7 cellular contexts compared by ENCODE assay signal in genomic region chr14:93185333-93185688, GRCh38. TPM values are rescaled to one million over a fixed set of nuclear protein-coding genes. Genes with fewer than 3 reads are reported as not detected.
DNase-seq lines count a peak whose midpoint lies in the region; ATAC-seq and TF ChIP-seq lines count a peak whose summit lies in the region.

No MANE protein-coding gene starts in this region.

- POLR2A ChIA-PET in OCI-LY7 (lab: Charles Lee): interaction anchor here (0.6 to 3.5 kb wide), 6 partner anchors 10 to 730 kb away, joined by 3 to 17 read pairs (median 4); partner anchors contain the start of genes GON7 and UBR7

- H3K27me3 ChIP-seq in ovary: no peaks in the 10 kb centered on the region

- H3K4me1 ChIP-seq in OCI-LY7 (ENCODE audit: insufficient read depth, low read length, poor library complexity, severe bottlenecking) (peaks cover 21% of the 10 kb centered on the region), ovary (ENCODE audit: insufficient read depth) (peaks cover 9% of the 10 kb centered on the region)

- H3K27ac ChIP-seq in OCI-LY7 (ENCODE audit: low read depth, low read length, poor library complexity, severe bottlenecking) (peak overlapping the region; percentile 87), ovary (peak overlapping the region; percentile 42 to 89)

- H2AFZ ChIP-seq in OCI-LY7 (ENCODE audit: low read length): peak overlapping the region; percentile 89; the same call in 1 of the 2 replicates

- no peaks in the 10 kb centered on the region for H3K9me2 ChIP-seq in OCI-LY7 (ENCODE audit: insufficient read depth, low read length)

- whole genome bisulfite sequencing in ovary, 3 donors: 0 to 2% (median 1%) methylated on average over 11 of the region's 11 CpGs

- H3K9me3 ChIP-seq in OCI-LY7 (ENCODE audit: low read length): no peaks in the 10 kb centered on the region
- no peaks in the 10 kb centered on the region for H3K9me3 ChIP-seq in ovary

- H3K36me3 ChIP-seq in OCI-LY7 (ENCODE audit: insufficient read depth, low read length) (peaks cover 33% of the 10 kb centered on the region), ovary (no peaks in the 10 kb centered on the region)

- H3K4me3 ChIP-seq in OCI-LY7 (ENCODE audit: low read depth, low read length, poor library complexity, severe bottlenecking) (peak overlapping the region; percentile 100), epithelial cell of esophagus (ENCODE audit: low read length) (peak overlapping the region; percentile 90), ovary (peak overlapping the region; percentile 95)

- TF ChIP-seq POLR2A in ovary (IDR thresholded peaks at IDR 0.05): no peak

- H3K4me2 ChIP-seq in OCI-LY7 (ENCODE audit: low read length): peak overlapping the region; percentile 88

- CTCF ChIA-PET in OCI-LY7 (lab: Charles Lee; ENCODE audit: unreplicated experiment): no interaction called here

- DNase-seq in OCI-LY7 (ENCODE audit: low spot score) (no peak), epithelial cell of esophagus (ENCODE audit: low read depth) (no peak), ovary (no peak), DMS114 treated with DMSO at 0.1 percent for 48 hours (lab: John Stamatoyannopoulos, UW; ENCODE audit: unreplicated experiment) (no peak), mucosa of gallbladder (ENCODE audit: low spot score) (no peak), GM20000 (ENCODE audit: low spot score) (no peak)

- no peak for TF ChIP-seq EP300 in ovary (IDR thresholded peaks at IDR 0.05)

- TF ChIP-seq CTCF in OCI-LY7 (conservative IDR thresholded peaks at IDR 0.05; ENCODE audit: low read length): no peak
- no peak for TF ChIP-seq CTCF in epithelial cell of esophagus (IDR thresholded peaks at IDR 0.05; ENCODE audit: insufficient read depth, low read depth, low read length, missing control alignments)
- no peak for TF ChIP-seq CTCF in ovary (IDR thresholded peaks at IDR 0.05)
- no peak for TF ChIP-seq CTCF in GM20000 (IDR thresholded peaks at IDR 0.05; ENCODE audit: extremely low read depth, missing control alignments)

- no peaks in the 10 kb centered on the region for H4K20me1 ChIP-seq in OCI-LY7 (ENCODE audit: insufficient read depth, low read length)

- H3K79me2 ChIP-seq in OCI-LY7 (ENCODE audit: insufficient read depth, low read depth, low read length): peaks cover 44% of the 10 kb centered on the region

- ATAC-seq in GM21528 (IDR thresholded peaks at IDR 0.05; ENCODE audit: low FRiP score, unreplicated experiment): peak; percentile 1

- BruUV-seq in OCI-LY7 (replicated peaks; lab: Mats Ljungman, UMichigan): no TSS peak

- intact Hi-C loops in OCI-LY7 (cut with micrococcal nuclease; ENCODE audit: unreplicated experiment): loop anchor here (1.0 to 2.0 kb wide), 2 partner anchors 22 to 71 kb away; partner anchors contain the start of genes GON7, ITPK1 and UBR7
- intact Hi-C loops in ovary (cut with DNase I): no loop called here

RNA-seq across cellular contexts. Expression of gene LYSET, which starts 0.2 kb away (rescaled TPM):
- 9.3 and 12.0 TPM in 2 replicates for total RNA-seq in OCI-LY7 (2014; rRNA removed; shearing (Covaris generic))
- total RNA-seq in OCI-LY7 (2022) (17.9 and 19.7 TPM in 2 replicates), ovary (10 to 100 TPM in 6 of 7 donors, 1 to 10 TPM in 1; 8.0 to 22.2 (median 16.3) TPM), mucosa of gallbladder (30.6 TPM)
- polyA plus RNA-seq in ovary: 10 to 100 TPM; 17.6 to 18.4 TPM

RNA-seq across cellular contexts. Expression of gene MOAP1, which starts 0.6 kb away (rescaled TPM):
- 31.2 and 34.3 TPM in 2 replicates for total RNA-seq in OCI-LY7 (2014; rRNA removed; shearing (Covaris generic))
- 26.4 TPM in 2 replicates for total RNA-seq in OCI-LY7 (2022)
- total RNA-seq in ovary: 10 to 100 TPM; 20.5 to 31.6 (median 24.1) TPM
- polyA plus RNA-seq in ovary: 10 to 100 TPM; 30.0 to 41.4 TPM
- 46.2 TPM for total RNA-seq in mucosa of gallbladder

RNA-seq across cellular contexts. Expression of gene GON7, which starts 21.6 kb away (rescaled TPM):
- total RNA-seq in OCI-LY7 (2014; rRNA removed; shearing (Covaris generic)): 54.8 and 78.7 TPM in 2 replicates
- total RNA-seq in OCI-LY7 (2022): 27.9 and 28.9 TPM in 2 replicates
- 10 to 100 TPM in 2 of 7 donors, 1 to 10 TPM in 5; 6.5 to 26.0 (median 8.3) TPM for total RNA-seq in ovary
- 1 to 10 TPM; 7.9 to 8.6 TPM for polyA plus RNA-seq in ovary
- total RNA-seq in mucosa of gallbladder: 12.3 TPM

RNA-seq across cellular contexts. Expression of gene UBR7, which starts 21.7 kb away (rescaled TPM):
- 45.1 and 76.5 TPM in 2 replicates for total RNA-seq in OCI-LY7 (2014; rRNA removed; shearing (Covaris generic))
- total RNA-seq in OCI-LY7 (2022) (38.1 and 38.5 TPM in 2 replicates), ovary (10 to 100 TPM; 12.1 to 22.2 (median 20.5) TPM), mucosa of gallbladder (17.8 TPM)
- polyA plus RNA-seq in ovary: 10 to 100 TPM; 19.1 to 33.3 TPM
